Comparison of ENCODE assay signal across 1 cellular context in the genomic region with DNA sequence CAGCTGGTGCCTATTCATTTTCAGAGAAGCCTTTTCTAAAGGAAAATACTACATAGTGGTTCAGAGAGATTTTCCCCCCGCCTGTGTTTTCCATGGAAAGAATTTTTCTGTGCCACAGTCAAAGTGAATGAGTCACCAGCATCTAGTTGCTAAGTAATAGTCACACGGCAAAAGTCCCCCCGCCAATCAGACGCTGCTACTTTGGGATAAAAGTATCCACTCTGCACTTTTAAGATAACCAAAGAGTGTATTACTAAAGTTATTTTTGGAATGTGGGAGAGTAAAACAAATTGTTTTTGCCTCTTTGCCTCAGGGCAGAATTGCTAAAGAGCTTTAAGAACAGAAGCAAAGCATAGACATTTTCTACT.
TF ChIP-seq lines count a peak whose summit lies in the region.

No MANE protein-coding gene starts in this region.

TF ChIP-seq in WTC11, 78 proteins besides CTCF, POLR2A, EP300 and RAD21 (continued from another document):
- TF ChIP-seq JUN (CRISPR knock-in tag; IDR thresholded peaks at IDR 0.05), result no peak
- TF ChIP-seq, protein P1, sequence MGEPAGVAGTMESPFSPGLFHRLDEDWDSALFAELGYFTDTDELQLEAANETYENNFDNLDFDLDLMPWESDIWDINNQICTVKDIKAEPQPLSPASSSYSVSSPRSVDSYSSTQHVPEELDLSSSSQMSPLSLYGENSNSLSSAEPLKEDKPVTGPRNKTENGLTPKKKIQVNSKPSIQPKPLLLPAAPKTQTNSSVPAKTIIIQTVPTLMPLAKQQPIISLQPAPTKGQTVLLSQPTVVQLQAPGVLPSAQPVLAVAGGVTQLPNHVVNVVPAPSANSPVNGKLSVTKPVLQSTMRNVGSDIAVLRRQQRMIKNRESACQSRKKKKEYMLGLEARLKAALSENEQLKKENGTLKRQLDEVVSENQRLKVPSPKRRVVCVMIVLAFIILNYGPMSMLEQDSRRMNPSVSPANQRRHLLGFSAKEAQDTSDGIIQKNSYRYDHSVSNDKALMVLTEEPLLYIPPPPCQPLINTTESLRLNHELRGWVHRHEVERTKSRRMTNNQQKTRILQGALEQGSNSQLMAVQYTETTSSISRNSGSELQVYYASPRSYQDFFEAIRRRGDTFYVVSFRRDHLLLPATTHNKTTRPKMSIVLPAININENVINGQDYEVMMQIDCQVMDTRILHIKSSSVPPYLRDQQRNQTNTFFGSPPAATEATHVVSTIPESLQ (CRISPR knock-in tag; IDR thresholded peaks at IDR 0.05), result no peak
- TF ChIP-seq, protein P2, sequence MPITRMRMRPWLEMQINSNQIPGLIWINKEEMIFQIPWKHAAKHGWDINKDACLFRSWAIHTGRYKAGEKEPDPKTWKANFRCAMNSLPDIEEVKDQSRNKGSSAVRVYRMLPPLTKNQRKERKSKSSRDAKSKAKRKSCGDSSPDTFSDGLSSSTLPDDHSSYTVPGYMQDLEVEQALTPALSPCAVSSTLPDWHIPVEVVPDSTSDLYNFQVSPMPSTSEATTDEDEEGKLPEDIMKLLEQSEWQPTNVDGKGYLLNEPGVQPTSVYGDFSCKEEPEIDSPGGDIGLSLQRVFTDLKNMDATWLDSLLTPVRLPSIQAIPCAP (CRISPR knock-in tag; IDR thresholded peaks at IDR 0.05), result no peak
- TF ChIP-seq SP1 (CRISPR knock-in tag; conservative IDR thresholded peaks at IDR 0.05), result no peak
- TF ChIP-seq, protein P3, sequence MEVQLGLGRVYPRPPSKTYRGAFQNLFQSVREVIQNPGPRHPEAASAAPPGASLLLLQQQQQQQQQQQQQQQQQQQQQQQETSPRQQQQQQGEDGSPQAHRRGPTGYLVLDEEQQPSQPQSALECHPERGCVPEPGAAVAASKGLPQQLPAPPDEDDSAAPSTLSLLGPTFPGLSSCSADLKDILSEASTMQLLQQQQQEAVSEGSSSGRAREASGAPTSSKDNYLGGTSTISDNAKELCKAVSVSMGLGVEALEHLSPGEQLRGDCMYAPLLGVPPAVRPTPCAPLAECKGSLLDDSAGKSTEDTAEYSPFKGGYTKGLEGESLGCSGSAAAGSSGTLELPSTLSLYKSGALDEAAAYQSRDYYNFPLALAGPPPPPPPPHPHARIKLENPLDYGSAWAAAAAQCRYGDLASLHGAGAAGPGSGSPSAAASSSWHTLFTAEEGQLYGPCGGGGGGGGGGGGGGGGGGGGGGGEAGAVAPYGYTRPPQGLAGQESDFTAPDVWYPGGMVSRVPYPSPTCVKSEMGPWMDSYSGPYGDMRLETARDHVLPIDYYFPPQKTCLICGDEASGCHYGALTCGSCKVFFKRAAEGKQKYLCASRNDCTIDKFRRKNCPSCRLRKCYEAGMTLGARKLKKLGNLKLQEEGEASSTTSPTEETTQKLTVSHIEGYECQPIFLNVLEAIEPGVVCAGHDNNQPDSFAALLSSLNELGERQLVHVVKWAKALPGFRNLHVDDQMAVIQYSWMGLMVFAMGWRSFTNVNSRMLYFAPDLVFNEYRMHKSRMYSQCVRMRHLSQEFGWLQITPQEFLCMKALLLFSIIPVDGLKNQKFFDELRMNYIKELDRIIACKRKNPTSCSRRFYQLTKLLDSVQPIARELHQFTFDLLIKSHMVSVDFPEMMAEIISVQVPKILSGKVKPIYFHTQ (CRISPR knock-in tag; IDR thresholded peaks at IDR 0.05), result no peak
- TF ChIP-seq TP53 (CRISPR knock-in tag; IDR thresholded peaks at IDR 0.05), result no peak
- no peak for TF ChIP-seq ELF4 (CRISPR knock-in tag; IDR thresholded peaks at IDR 0.05; ENCODE audit: low read depth)
- TF ChIP-seq, protein P4, sequence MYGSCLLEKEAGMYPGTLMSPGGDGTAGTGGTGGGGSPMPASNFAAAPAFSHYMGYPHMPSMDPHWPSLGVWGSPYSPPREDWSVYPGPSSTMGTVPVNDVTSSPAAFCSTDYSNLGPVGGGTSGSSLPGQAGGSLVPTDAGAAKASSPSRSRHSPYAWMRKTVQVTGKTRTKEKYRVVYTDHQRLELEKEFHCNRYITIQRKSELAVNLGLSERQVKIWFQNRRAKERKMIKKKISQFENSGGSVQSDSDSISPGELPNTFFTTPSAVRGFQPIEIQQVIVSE (CRISPR knock-in tag; IDR thresholded peaks at IDR 0.05; ENCODE audit: borderline replicate concordance), result no peak
- TF ChIP-seq ETV6 (CRISPR knock-in tag; IDR thresholded peaks at IDR 0.05), result no peak
- no peak for TF ChIP-seq IRF2 (CRISPR knock-in tag; IDR thresholded peaks at IDR 0.05; ENCODE audit: borderline replicate concordance, low read depth)
TF ChIP-seq in WTC11: peak in this region for 0.
